9 cellular contexts compared by ENCODE assay signal in the genomic region with DNA sequence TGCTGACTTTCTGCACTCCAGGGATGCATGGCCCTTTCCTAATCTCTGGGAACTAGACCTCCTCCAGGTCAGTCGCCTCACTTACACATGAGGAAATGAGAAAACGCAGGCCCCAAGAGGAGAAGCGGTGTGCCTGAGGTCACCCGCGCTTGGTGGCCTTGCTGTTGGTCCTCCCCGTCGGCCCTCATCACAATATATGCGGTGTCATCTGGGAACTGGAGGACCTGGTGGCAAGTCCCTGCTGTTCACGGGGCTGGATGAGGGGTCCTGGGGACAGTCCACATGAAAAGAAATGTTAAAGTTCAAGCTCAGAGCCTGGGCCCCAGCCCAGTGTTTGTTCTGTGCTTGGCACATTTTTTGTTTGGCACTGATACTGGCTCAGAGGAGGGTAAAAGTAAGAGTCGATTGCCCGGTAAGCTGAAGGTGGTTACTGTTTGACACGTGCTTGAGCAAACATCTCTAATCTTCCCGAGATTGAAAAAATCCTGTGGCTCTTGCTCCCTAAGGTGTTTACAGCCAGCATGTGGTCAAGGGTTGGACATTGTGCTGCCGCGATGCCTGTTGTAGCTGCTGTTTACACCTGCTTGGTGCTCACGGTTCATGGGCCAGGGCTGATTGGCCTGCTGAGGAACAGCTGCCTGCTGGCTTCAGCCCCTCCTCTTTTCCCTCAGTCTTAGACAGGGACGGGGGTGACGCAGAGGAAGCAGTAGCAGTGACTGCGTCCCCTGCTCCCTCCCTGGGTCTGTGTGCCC. TPM values are rescaled to one million over a fixed set of nuclear protein-coding genes. Genes with fewer than 3 reads are reported as not detected.
DNase-seq lines count a peak whose midpoint lies in the region; ATAC-seq and TF ChIP-seq lines count a peak whose summit lies in the region.
"Had no signal": no experiment of that assay in that cellular context is flagged by ENCODE, and none has a peak within 500 bp of the region (broad histone marks: within the 10 kb centered on the region; RNA-seq: fewer than 3 reads in every experiment).

No MANE protein-coding gene starts in this region.

- TF ChIP-seq EP300 in sigmoid colon (IDR thresholded peaks at IDR 0.05) = no peak

- H3K56ac ChIP-seq in IMR-90 (ENCODE audit: extremely low read depth, insufficient read depth, low read length) = no peak overlapping the region

- TF ChIP-seq CTCF in IMR-90 (conservative IDR thresholded peaks at IDR 0.05; ENCODE audit: low read depth, low read length) (no peak), hepatocyte (IDR thresholded peaks at IDR 0.05; ENCODE audit: poor library complexity) (no peak), sigmoid colon (IDR thresholded peaks at IDR 0.05) (no peak)

- H4K91ac ChIP-seq in IMR-90 (ENCODE audit: insufficient read depth, low read depth, low read length) = no peak overlapping the region

- no peaks in the 10 kb centered on the region for H3K9me3 ChIP-seq in IMR-90 (ENCODE audit: control insufficient read depth, insufficient read depth, low read length)
- no peaks in the 10 kb centered on the region for H3K9me3 ChIP-seq in hepatocyte (ENCODE audit: low read depth)
- peaks cover 0 to 3% (median 0%) of the 10 kb centered on the region in 4 donors for H3K9me3 ChIP-seq in sigmoid colon

- H3K18ac ChIP-seq in IMR-90 (ENCODE audit: low read depth, low read length) = no peak overlapping the region

- H2BK20ac ChIP-seq in IMR-90 (ENCODE audit: low read depth, low read length) = no peak overlapping the region

- intact Hi-C loops in IMR-90 (cut with micrococcal nuclease) = no loop called here
- intact Hi-C loops in sigmoid colon (cut with DNase I) = no loop called here

- no peaks in the 10 kb centered on the region for H3K27me3 Mint-ChIP-seq in naive thymus-derived CD8-positive, alpha-beta T cell

- CTCF ChIA-PET in IMR-90 (lab: Yijun Ruan, JAX) = no interaction called here

- no peak overlapping the region for H4K5ac ChIP-seq in IMR-90 (ENCODE audit: low read depth, low read length)

- peaks cover 0 to 4% (median 0%) of the 10 kb centered on the region in 9 donors for H3K9me3 Mint-ChIP-seq in naive thymus-derived CD8-positive, alpha-beta T cell

- no peak overlapping the region for H3K14ac ChIP-seq in IMR-90 (replicated peaks; ENCODE audit: low read depth, low read length)

- peaks cover 4 to 12% (median 5%) of the 10 kb centered on the region in 3 donors for H3K36me3 Mint-ChIP-seq in naive thymus-derived CD8-positive, alpha-beta T cell

- H3K36me3 ChIP-seq in IMR-90 (ENCODE audit: control insufficient read depth, insufficient read depth, low read length) (no peaks in the 10 kb centered on the region), hepatocyte (replicated peaks; ENCODE audit: insufficient read depth, low read depth) (no peaks in the 10 kb centered on the region), sigmoid colon (no peaks in the 10 kb centered on the region)

- H3K27me3 ChIP-seq in IMR-90 (ENCODE audit: control insufficient read depth, insufficient read depth, low read length) (no peaks in the 10 kb centered on the region), hepatocyte (no peaks in the 10 kb centered on the region), sigmoid colon (no peaks in the 10 kb centered on the region)

- H3K4me1 Mint-ChIP-seq in naive thymus-derived CD8-positive, alpha-beta T cell = peaks cover 59 to 93% (median 79%) of the 10 kb centered on the region in 4 donors

- WGBS in IMR-90 (ENCODE audit: extremely low coverage in 2 of 2, insufficient read length in 1 of 2), 2 experiments = 59% methylated on average over 10 of the region's 19 CpGs; no CpG with 5 or more reads in 1 of the 2 experiments
- 53% methylated on average over 19 of the region's 19 CpGs for WGBS in hepatocyte (ENCODE audit: low lambda C conversion rate, missing lambda C conversion rate)
- 17 to 62% methylated on average over 19 of the region's 19 CpGs for WGBS in sigmoid colon, 2 donors

- H3K23ac ChIP-seq in IMR-90 (ENCODE audit: low read depth, low read length) = no peak overlapping the region

- peak overlapping the region in 3 of 10 donors; percentile 24 to 87 (median 82) for H3K27ac Mint-ChIP-seq in naive thymus-derived CD8-positive, alpha-beta T cell

- dilution Hi-C loops in IMR-90 (cut with HindIII; ENCODE audit: low sequenced_read_pairs, unreplicated experiment) = no loop called here

- TF ChIP-seq RAD21 in IMR-90 (IDR thresholded peaks at IDR 0.05; ENCODE audit: low read length) = no peak

- H3K79me1 ChIP-seq in IMR-90 (ENCODE audit: low read depth in 1 of 2, low read length in 2 of 2) = no peaks in the 10 kb centered on the region; a peak in 1 of 4 replicates

- no peak overlapping the region for H2BK15ac ChIP-seq in IMR-90 (ENCODE audit: low read depth, low read length)

- H3K27ac ChIP-seq in IMR-90 (ENCODE audit: insufficient read depth, low read length) (no peak overlapping the region), hepatocyte (peak overlapping the region; percentile 90), sigmoid colon (peak overlapping the region; percentile 42 to 57 (median 51))

- no peak overlapping the region for H2AK5ac ChIP-seq in IMR-90 (ENCODE audit: low read depth, low read length)

- H4K20me1 ChIP-seq in IMR-90 (ENCODE audit: insufficient read depth, low read length) (no peaks in the 10 kb centered on the region), hepatocyte (ENCODE audit: insufficient read depth, poor library complexity, severe bottlenecking) (no peaks in the 10 kb centered on the region)

- no peaks in the 10 kb centered on the region for H3K9me2 ChIP-seq in hepatocyte (replicated peaks; ENCODE audit: insufficient read depth)

- H3K4me3 ChIP-seq in IMR-90 (ENCODE audit: insufficient read depth, low read depth, low read length) (no peak overlapping the region), hepatocyte (no peak overlapping the region), sigmoid colon (no peak overlapping the region)

- POLR2A ChIA-PET in IMR-90 (lab: Charles Lee; ENCODE audit: unreplicated experiment) = no interaction called here
- POLR2A ChIA-PET in naive thymus-derived CD8-positive, alpha-beta T cell (lab: Charles Lee) = no interaction called here

- no peak; the same call in 1 of the 2 replicates for ATAC-seq in IMR-90 (ENCODE audit: low read depth)
- ATAC-seq in naive thymus-derived CD8-positive, alpha-beta T cell = no peak

- H2AFZ ChIP-seq in IMR-90 (replicated peaks; ENCODE audit: low read length, poor library complexity) = peak overlapping the region; percentile 46
- H2AFZ ChIP-seq in hepatocyte = no peak overlapping the region

- H3K79me2 ChIP-seq in hepatocyte = peaks cover 73% of the 10 kb centered on the region

- H2BK5ac ChIP-seq in IMR-90 (ENCODE audit: low read depth, low read length, poor library complexity, severe bottlenecking) = no peak overlapping the region

- H2AK9ac ChIP-seq in IMR-90 (replicated peaks; ENCODE audit: low read depth, low read length, poor library complexity) = no peak overlapping the region

- no peak for DNase-seq in IMR-90
- peak; percentile 75 for DNase-seq in NCI-H774 (lab: John Stamatoyannopoulos, UW)
- DNase-seq in hepatocyte (ENCODE audit: low spot score) = peak; percentile 82
- no peak for DNase-seq in sigmoid colon
- no peak for DNase-seq in stimulated activated CD4-positive, alpha-beta T cell treated with anti-CD3 and anti-CD28 coated beads, Interleukin-1b, Interleukin-23, amount 100 ng/mL, for 48 hours
- no peak for DNase-seq in naive thymus-derived CD8-positive, alpha-beta T cell
- DNase-seq in superior temporal gyrus (ENCODE audit: extremely low spot score) = no peak
- no peak for DNase-seq in GOT3 (lab: John Stamatoyannopoulos, UW)
- DNase-seq: activated CD8-positive, alpha-beta memory T cell treated with anti-CD3 and anti-CD28 coated beads, Interleukin-2, amount 50 U/mL, for 48 hours had no signal

- H2BK120ac ChIP-seq in IMR-90 (ENCODE audit: low read depth, low read length) = no peak overlapping the region

- no TSS peak for BruUV-seq in IMR-90 (replicated peaks; lab: Mats Ljungman, UMichigan)

- peak overlapping the region in 3 of 10 donors; percentile 31 to 38 (median 33) for H3K4me3 Mint-ChIP-seq in naive thymus-derived CD8-positive, alpha-beta T cell

- H3K4me2 ChIP-seq in IMR-90 (ENCODE audit: low read depth, low read length) (no peak overlapping the region), hepatocyte (peak overlapping the region; percentile 66)

- no peak for TF ChIP-seq POLR2A in IMR-90 (IDR thresholded peaks at IDR 0.05; ENCODE audit: low read depth, low read length)
- TF ChIP-seq POLR2A in sigmoid colon (IDR thresholded peaks at IDR 0.05) = no peak

- no peaks in the 10 kb centered on the region; the same call in 1 of the 2 replicates for H3K9me1 ChIP-seq in IMR-90 (ENCODE audit: insufficient read depth, low read length)

- in situ Hi-C loops in IMR-90 (cut with MboI; ENCODE audit: low sequenced_read_pairs) = no loop called here

- H3K4ac ChIP-seq in IMR-90 (ENCODE audit: low read depth, low read length) = no peak overlapping the region

- no peak overlapping the region for H3K9ac ChIP-seq in IMR-90 (ENCODE audit: low read depth, low read length)

- H4K8ac ChIP-seq in IMR-90 (ENCODE audit: low read depth in 2 of 2, low read length in 2 of 2) = no peak overlapping the region

- H3K4me1 ChIP-seq in IMR-90 (ENCODE audit: control insufficient read depth, insufficient read depth, low read length) (peaks cover 3% of the 10 kb centered on the region; the same call in 1 of the 2 replicates), hepatocyte (ENCODE audit: insufficient read depth) (peaks cover 25% of the 10 kb centered on the region), sigmoid colon (peaks cover 0 to 69% (median 65%) of the 10 kb centered on the region in 4 donors)

TF ChIP-seq in IMR-90, 13 proteins besides CTCF, POLR2A, EP300 and RAD21:
- TF ChIP-seq CHD1 (IDR thresholded peaks at IDR 0.05; ENCODE audit: low read depth, low read length) (no peak), SMC3 (IDR thresholded peaks at IDR 0.05; ENCODE audit: low read depth, low read length) (no peak)
- TF ChIP-seq, protein P1, sequence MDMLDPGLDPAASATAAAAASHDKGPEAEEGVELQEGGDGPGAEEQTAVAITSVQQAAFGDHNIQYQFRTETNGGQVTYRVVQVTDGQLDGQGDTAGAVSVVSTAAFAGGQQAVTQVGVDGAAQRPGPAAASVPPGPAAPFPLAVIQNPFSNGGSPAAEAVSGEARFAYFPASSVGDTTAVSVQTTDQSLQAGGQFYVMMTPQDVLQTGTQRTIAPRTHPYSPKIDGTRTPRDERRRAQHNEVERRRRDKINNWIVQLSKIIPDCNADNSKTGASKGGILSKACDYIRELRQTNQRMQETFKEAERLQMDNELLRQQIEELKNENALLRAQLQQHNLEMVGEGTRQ (IDR thresholded peaks at IDR 0.05; ENCODE audit: low read depth, low read length) = no peak
TF ChIP-seq in IMR-90: peak in this region for 0.

RNA-seq across cellular contexts. Expression of a gene that starts 5.2 kb away (rescaled TPM):
- total RNA-seq in IMR-90 (2012; rRNA removed) (3.3 and 3.8 TPM in 2 replicates), hepatocyte (20.7 and 22.9 TPM in 2 replicates), sigmoid colon (100 to 1,000 TPM in 2 of 4 donors, 10 to 100 TPM in 2; 57.8 to 129 (median 91.6) TPM)
- polyA plus RNA-seq in IMR-90 (2012; rRNA removed) (5.8 and 6.1 TPM in 2 replicates), hepatocyte (19.2 and 26.4 TPM in 2 replicates), sigmoid colon (10 to 100 TPM; 20.3 to 60.2 (median 20.4) TPM)
- 4.5 and 6.1 TPM in 2 replicates for polyA plus RNA-seq in IMR-90 (2012; cell fraction: cytosol; rRNA removed)
- polyA plus RNA-seq in IMR-90 (2012; cell fraction: nucleus; rRNA removed; ENCODE audit: low replicate concordance) = 13.1 and 19.4 TPM in 2 replicates
- total RNA-seq in naive thymus-derived CD8-positive, alpha-beta T cell = 10 to 100 TPM; 77.9 to 78.6 TPM
- polyA plus RNA-seq in naive thymus-derived CD8-positive, alpha-beta T cell = 10 to 100 TPM; 37.7 to 74.2 (median 63.8) TPM

Comparison
In these comparisons a context has a peak if more than half of its experiments do, and no peak if none do; other contexts are left out.
1. DNase-seq: peak in NCI-H774 (single experiment) and hepatocyte (single experiment); none in IMR-90 (single experiment), sigmoid colon (single experiment), stimulated activated CD4-positive, alpha-beta T cell treated with anti-CD3 and anti-CD28 coated beads, Interleukin-1b, Interleukin-23, amount 100 ng/mL, for 48 hours (single experiment), naive thymus-derived CD8-positive, alpha-beta T cell (0 of 10), superior temporal gyrus (single experiment) and GOT3 (single experiment).